ENCODE assay signal across 8 cellular contexts in genomic region chr16:66603537-66604375, GRCh38. TPM values are rescaled to one million over a fixed set of nuclear protein-coding genes. Genes with fewer than 3 reads are reported as not detected.
DNase-seq lines count a peak whose midpoint lies in the region; ATAC-seq and TF ChIP-seq lines count a peak whose summit lies in the region.

No MANE protein-coding gene starts in this region.

- peak; percentile 84 to 94 (median 86) for DNase-seq in CD4-positive, alpha-beta memory T cell
- DNase-seq in RWPE1 (ENCODE audit: low spot score) (no peak), Right ventricle myocardium superior (peak; percentile 83), psoas muscle (peak; percentile 63 to 78), vagina (ENCODE audit: extremely low spot score in 2 of 2) (no peak), OCI-M2 (lab: John Stamatoyannopoulos, UW; ENCODE audit: unreplicated experiment) (no peak)
- DNase-seq in activated effector memory CD4-positive, alpha-beta T cell treated with Interleukin-2 at 50 U/mL for 16 hours = peak; percentile 85

- no peak for TF ChIP-seq POLR2A in vagina (IDR thresholded peaks at IDR 0.05)

- no peaks in the 10 kb centered on the region for H3K27me3 ChIP-seq in CD4-positive, alpha-beta memory T cell (ENCODE audit: insufficient read depth, low read length)
- H3K27me3 ChIP-seq in psoas muscle (ENCODE audit: insufficient read depth in 3 of 3, low read length in 2 of 3) (peaks cover 0 to 22% (median 7%) of the 10 kb centered on the region in 3 donors), vagina (no peaks in the 10 kb centered on the region)

- peak overlapping the region; percentile 89 to 96 (median 95) for H3K27ac Mint-ChIP-seq in CD4-positive, alpha-beta memory T cell

- H3K9me3 Mint-ChIP-seq in CD4-positive, alpha-beta memory T cell = peaks cover 0 to 8% (median 5%) of the 10 kb centered on the region in 8 donors

- peak; percentile 28 for ATAC-seq in HG02852 (IDR thresholded peaks at IDR 0.05; ENCODE audit: unreplicated experiment)
- peak; percentile 43 for ATAC-seq in Right ventricle myocardium superior (ENCODE audit: poor library complexity)
- peak in 3 of 4 donors; percentile 5 to 20 (median 20) for ATAC-seq in psoas muscle

- POLR2A ChIA-PET in CD4-positive, alpha-beta memory T cell (lab: Charles Lee; ENCODE audit: partially characterized antibody) = interaction anchor here (0.6 to 4.8 kb wide), 30 partner anchors 9 to 556 kb away, joined by 3 to 101 read pairs (median 4); partner anchors contain the start of genes CKLF, CMTM2, DYNC1LI2 and FBXL8
- POLR2A ChIA-PET in RWPE1 (lab: Yijun Ruan, JAX; ENCODE audit: low non-redundant PET) = no interaction called here

- peaks cover 0 to 4% of the 10 kb centered on the region in 2 donors for H3K27me3 Mint-ChIP-seq in CD4-positive, alpha-beta memory T cell

- peaks cover 24 to 59% (median 39%) of the 10 kb centered on the region in 4 donors for H3K4me1 Mint-ChIP-seq in CD4-positive, alpha-beta memory T cell

- H3K4me1 ChIP-seq in CD4-positive, alpha-beta memory T cell (ENCODE audit: insufficient read depth, low read length) = peaks cover 46% of the 10 kb centered on the region
- H3K4me1 ChIP-seq in psoas muscle = no peaks in the 10 kb centered on the region
- H3K4me1 ChIP-seq in vagina = peaks cover 42% of the 10 kb centered on the region

- H3K36me3 Mint-ChIP-seq in CD4-positive, alpha-beta memory T cell = peaks cover 4 to 15% of the 10 kb centered on the region in 2 donors

- peak overlapping the region; percentile 57 for H3K27ac ChIP-seq in CD4-positive, alpha-beta memory T cell (ENCODE audit: low read depth, low read length)
- H3K27ac ChIP-seq in RWPE1 (peak overlapping the region; percentile 88), psoas muscle (no peak overlapping the region), vagina (peak overlapping the region; percentile 95)

- CTCF ChIA-PET in CD4-positive, alpha-beta memory T cell (lab: Charles Lee; ENCODE audit: partially characterized antibody) = interaction anchor here (0.8 to 3.6 kb wide), 13 partner anchors 14 to 199 kb away, joined by 3 to 17 read pairs (median 5); partner anchors contain the start of gene CKLF
- CTCF ChIA-PET in RWPE1 (lab: Yijun Ruan, JAX) = interaction anchor here (0.6 kb wide), 1 partner anchor 56 kb away, joined by 3 read pairs; no protein-coding TSS in a partner anchor

- H3K36me3 ChIP-seq in CD4-positive, alpha-beta memory T cell (ENCODE audit: insufficient read depth, low read length) = peaks cover 2% of the 10 kb centered on the region
- H3K36me3 ChIP-seq in psoas muscle (ENCODE audit: insufficient read depth in 1 of 2, low read depth in 1 of 2) = no peaks in the 10 kb centered on the region
- no peaks in the 10 kb centered on the region for H3K36me3 ChIP-seq in vagina

- 12 to 15% (median 15%) methylated on average over 30 to 32 of the region's 32 CpGs for WGBS in psoas muscle, 3 donors

- TF ChIP-seq CTCF in RWPE1 (conservative IDR thresholded peaks at IDR 0.05; ENCODE audit: low read depth) (no peak), psoas muscle (IDR thresholded peaks at IDR 0.05) (no peak), vagina (IDR thresholded peaks at IDR 0.05) (no peak)

- peak overlapping the region; percentile 47 to 59 for H3K4me3 ChIP-seq in CD4-positive, alpha-beta memory T cell (ENCODE audit: low read length in 2 of 2)
- H3K4me3 ChIP-seq in psoas muscle (peak overlapping the region; percentile 78), vagina (peak overlapping the region; percentile 83 to 94)

- intact Hi-C loops in CD4-positive, alpha-beta memory T cell (cut with micrococcal nuclease) = loop anchor here (1.0 to 2.0 kb wide), 9 partner anchors 14 to 228 kb away; partner anchors contain the start of genes CKLF and DYNC1LI2
- intact Hi-C loops in Right ventricle myocardium superior (cut with DNase I) (loop anchor here (5.0 kb wide), 1 partner anchor 196 kb away; no protein-coding TSS in a partner anchor), psoas muscle (cut with DNase I) (loop anchor here in 1 of 2 donors (10.0 kb wide), 2 partner anchors 119 to 199 kb away; no protein-coding TSS in a partner anchor), vagina (cut with DNase I) (loop anchor here (5.0 to 10.0 kb wide), 3 partner anchors 79 to 196 kb away; no protein-coding TSS in a partner anchor)

- peak overlapping the region; percentile 89 to 99 (median 92) for H3K4me3 Mint-ChIP-seq in CD4-positive, alpha-beta memory T cell

- H3K9me3 ChIP-seq in CD4-positive, alpha-beta memory T cell (ENCODE audit: control insufficient read depth in 1 of 2, low read length in 2 of 2) = no peaks in the 10 kb centered on the region
- H3K9me3 ChIP-seq in psoas muscle (no peaks in the 10 kb centered on the region), vagina (no peaks in the 10 kb centered on the region)

RNA-seq across cellular contexts. Expression of gene CMTM3, which starts 0.7 kb away (rescaled TPM):
- total RNA-seq in CD4-positive, alpha-beta memory T cell = 10 to 100 TPM; 74.2 to 74.3 TPM
- polyA plus RNA-seq in CD4-positive, alpha-beta memory T cell = 100 to 1,000 TPM in 1 of 2 donors, 10 to 100 TPM in 1; 98.8 to 105 TPM
- total RNA-seq in Right ventricle myocardium superior (10.1 TPM), psoas muscle (1 to 10 TPM; 3.9 to 7.6 (median 5.2) TPM), vagina (47.9 TPM)
- 1 to 10 TPM; 2.6 to 5.9 (median 3.5) TPM for polyA plus RNA-seq in psoas muscle

RNA-seq across cellular contexts. Expression of gene CMTM2, which starts 24.5 kb away (rescaled TPM):
- total RNA-seq in CD4-positive, alpha-beta memory T cell = under 1 TPM; 0.72 to 0.79 TPM
- not detected for polyA plus RNA-seq in CD4-positive, alpha-beta memory T cell
- total RNA-seq in Right ventricle myocardium superior (0.46 TPM), psoas muscle (not detected), vagina (not detected)
- under 1 TPM in 1 of 3 donors, not detected in 2; 0.17 TPM for polyA plus RNA-seq in psoas muscle

RNA-seq across cellular contexts. Expression of gene CMTM1, which starts 37.5 kb away (rescaled TPM):
- total RNA-seq in CD4-positive, alpha-beta memory T cell = 10 to 100 TPM; 12.2 to 13.4 TPM
- 1 to 10 TPM in 1 of 2 donors, under 1 TPM in 1; 0.80 to 1.6 TPM for polyA plus RNA-seq in CD4-positive, alpha-beta memory T cell
- 1.3 TPM for total RNA-seq in Right ventricle myocardium superior
- total RNA-seq in psoas muscle = 1 to 10 TPM in 1 of 4 donors, under 1 TPM in 1, not detected in 2; 0.76 to 1.1 TPM
- under 1 TPM in 2 of 3 donors, not detected in 1; 0.04 to 0.25 TPM for polyA plus RNA-seq in psoas muscle
- total RNA-seq in vagina = not detected

RNA-seq across cellular contexts. Expression of gene CKLF, which starts 51.4 kb away (rescaled TPM):
- 10 to 100 TPM; 71.0 to 76.6 TPM for total RNA-seq in CD4-positive, alpha-beta memory T cell
- 100 to 1,000 TPM; 154 to 173 TPM for polyA plus RNA-seq in CD4-positive, alpha-beta memory T cell
- total RNA-seq in Right ventricle myocardium superior (10.4 TPM), psoas muscle (1 to 10 TPM; 4.1 to 8.7 (median 6.4) TPM), vagina (52.3 TPM)
- polyA plus RNA-seq in psoas muscle = 10 to 100 TPM in 2 of 3 donors, 1 to 10 TPM in 1; 5.4 to 21.1 (median 14.8) TPM

RNA-seq across cellular contexts. Expression of gene TK2, which starts 53.8 kb away (rescaled TPM):
- total RNA-seq in CD4-positive, alpha-beta memory T cell = 10 to 100 TPM in 1 of 2 experiments, 1 to 10 TPM in 1; 9.0 to 10.2 TPM
- polyA plus RNA-seq in CD4-positive, alpha-beta memory T cell = 1 to 10 TPM; 3.9 to 5.9 TPM
- total RNA-seq in Right ventricle myocardium superior (19.5 TPM), psoas muscle (10 to 100 TPM; 10.0 to 14.7 (median 12.2) TPM), vagina (43.2 TPM)
- 1 to 10 TPM; 4.0 to 9.2 (median 7.4) TPM for polyA plus RNA-seq in psoas muscle

Comparison
In these comparisons a context has a peak if more than half of its experiments do, and no peak if none do; other contexts are left out.
1. DNase-seq: peak in CD4-positive, alpha-beta memory T cell (5 of 5), activated effector memory CD4-positive, alpha-beta T cell treated with Interleukin-2 at 50 U/mL for 16 hours (single experiment), Right ventricle myocardium superior (single experiment) and psoas muscle (2 of 2); none in RWPE1 (single experiment), vagina (0 of 2) and OCI-M2 (single experiment).
2. Peak in every context shown above with its lines, with median percentiles within 50 percentile points of each other: H3K4me3 ChIP-seq and ATAC-seq.